Comparison of ENCODE assay signal across 15 cellular contexts in the genomic region with DNA sequence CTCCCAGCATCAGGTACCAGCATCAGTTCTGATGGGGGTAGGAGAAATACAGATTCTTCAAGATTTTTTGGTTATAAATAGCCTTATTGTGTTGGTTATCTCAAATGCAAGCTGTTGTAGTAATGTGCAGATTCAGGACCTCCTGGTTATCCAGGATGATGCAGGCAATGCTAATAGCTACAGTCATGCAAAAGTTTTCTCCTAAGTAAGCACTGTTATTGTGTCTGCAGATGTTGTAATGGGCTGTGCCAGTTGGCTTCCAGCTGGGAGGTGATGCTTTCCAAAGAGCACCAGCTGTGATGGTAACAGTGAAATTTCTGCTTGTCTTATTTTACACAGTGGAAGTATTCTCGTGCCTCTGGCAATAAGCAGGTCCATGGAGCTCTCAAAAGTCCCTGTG.
"Had no signal": no experiment of that assay in that cellular context is flagged by ENCODE, and none has a peak within 500 bp of the region (broad histone marks: within the 10 kb centered on the region; RNA-seq: fewer than 3 reads in every experiment).

No MANE protein-coding gene starts in this region.

- H3K27me3 ChIP-seq: breast epithelium, heart left ventricle had no signal

- DNase-seq: activated CD4-positive, alpha-beta T cell treated with anti-CD3 and anti-CD28 coated beads for 1 hour; activated CD4-positive, alpha-beta T cell treated with anti-CD3 and anti-CD28 coated beads, Interleukin-2, amount 50 U/mL, for 48 hours; activated naive CD4-positive, alpha-beta T cell treated with Interleukin-2 at 50 U/mL for 16 hours; activated naive CD8-positive, alpha-beta T cell treated with anti-CD3 and anti-CD28 coated beads, Interleukin-2, amount 50 U/mL, for 24 hours; aorta; cerebellar nuclear complex; effector memory CD4-positive, alpha-beta T cell; heart left ventricle; left ventricle myocardium inferior; natural killer cell; posterior cingulate gyrus; stimulated activated naive CD4-positive, alpha-beta T cell treated with Interleukin-2 at 50 U/mL for 16 hours; substantia nigra had no signal

- ATAC-seq: activated naive CD8-positive, alpha-beta T cell treated with anti-CD3 and anti-CD28 coated beads, Interleukin-2, amount 50 U/mL, for 24 hours; activated T-helper 17 cell treated with anti-CD3 and anti-CD28 coated beads, Interleukin-2, amount 50 U/mL, for 72 hours; heart left ventricle; natural killer cell had no signal

- H3K4me1 ChIP-seq: breast epithelium, heart left ventricle, left ventricle myocardium inferior had no signal

- H3K4me3 ChIP-seq: breast epithelium, heart left ventricle, left ventricle myocardium inferior had no signal

- H3K36me3 ChIP-seq: breast epithelium, heart left ventricle, left ventricle myocardium inferior had no signal

- H3K27ac ChIP-seq: breast epithelium, heart left ventricle, left ventricle myocardium inferior had no signal
